Comparison of ENCODE assay signal across 34 cellular contexts in genomic region chr10:104193787-104194186, GRCh38.
"Had no signal": no experiment of that assay in that cellular context is flagged by ENCODE, and none has a peak within 500 bp of the region (broad histone marks: within the 10 kb centered on the region; RNA-seq: fewer than 3 reads in every experiment).

No MANE protein-coding gene starts in this region.

- H3K36me3 ChIP-seq: MG63 had no signal

- H3K4me3 ChIP-seq: MG63 had no signal

- DNase-seq: Karpas-422, Kasumi-1, MG63, MM.1S, MV-4-11, NCI-H1048, NCI-H1092, NCI-H1092 treated with DMSO at 0.1 percent for 48 hours, NCI-H1105, NCI-H1105 treated with DMSO at 0.1 percent for 48 hours, NCI-H1417, NCI-H1417 treated with DMSO at 0.1 percent for 48 hours, NCI-H1436, NCI-H1436 treated with DMSO at 0.1 percent for 48 hours, NCI-H146, NCI-H1694, NCI-H1694 treated with DMSO at 0.1 percent for 48 hours, NCI-H187, NCI-H187 treated with DMSO at 0.1 percent for 48 hours, NCI-H1930, NCI-H2029, NCI-H2029 treated with DMSO at 0.1 percent for 48 hours, NCI-H2081, NCI-H2081 treated with DMSO at 0.1 percent for 48 hours, NCI-H2107, NCI-H2171, NCI-H2171 treated with DMSO at 0.1 percent for 48 hours, NCI-H2227 treated with DMSO at 0.1 percent for 48 hours, NCI-H226, NCI-H345, NCI-H446, NCI-H446 treated with DMSO at 0.1 percent for 48 hours, NCI-H510A, NCI-H510A treated with DMSO at 0.1 percent for 48 hours had no signal

- H3K9me3 ChIP-seq: MG63 had no signal
